ENCODE assay signal across 28 cellular contexts in the genomic region with DNA sequence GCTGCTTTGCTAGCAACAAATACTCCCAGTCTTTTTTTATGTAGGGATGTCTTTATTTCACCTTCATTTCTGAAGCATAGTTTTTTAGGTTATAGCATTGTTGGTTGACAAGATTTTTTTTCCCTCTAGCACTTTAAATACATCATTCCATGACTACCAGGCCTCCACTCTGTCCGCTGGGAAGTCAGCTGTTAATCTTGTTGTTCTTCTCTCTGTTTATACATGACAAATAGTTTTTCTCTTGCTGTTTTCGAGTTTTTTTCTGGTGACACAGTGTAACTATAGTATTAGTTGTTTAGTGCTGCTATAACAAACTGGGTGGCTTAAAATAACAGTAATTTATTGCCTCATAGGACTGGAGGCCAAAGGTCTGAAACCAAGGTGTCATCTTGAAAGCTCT.
"Had no signal": no experiment of that assay in that cellular context is flagged by ENCODE, and none has a peak within 500 bp of the region (broad histone marks: within the 10 kb centered on the region; RNA-seq: fewer than 3 reads in every experiment).

No MANE protein-coding gene starts in this region.

- H3K27me3 Mint-ChIP-seq: effector memory CD8-positive, alpha-beta T cell had no signal

- H3K4me1 Mint-ChIP-seq: endodermal cell had no signal

- H3K27me3 ChIP-seq: colonic mucosa, dorsolateral prefrontal cortex, esophagus muscularis mucosa, esophagus squamous epithelium, foreskin keratinocyte, gastrocnemius medialis, gastroesophageal sphincter, heart left ventricle had no signal

- H3K4me3 ChIP-seq: colonic mucosa, coronary artery, dorsolateral prefrontal cortex, esophagus muscularis mucosa, esophagus squamous epithelium, gastrocnemius medialis, gastroesophageal sphincter, heart left ventricle, heart right ventricle had no signal

- ATAC-seq: effector memory CD8-positive, alpha-beta T cell; esophagus mucosa; foreskin keratinocyte; gastrocnemius medialis; gastroesophageal sphincter; heart left ventricle; heart right ventricle had no signal

- DNase-seq: colonic mucosa; cortex of kidney; dermis blood vessel endothelial cell; dorsolateral prefrontal cortex; effector CD4-positive, alpha-beta T cell; effector CD8-positive, alpha-beta T cell; effector memory CD4-positive, alpha-beta T cell; effector memory CD8-positive, alpha-beta T cell; endodermal cell; erythroblast; esophagus squamous epithelium; foreskin fibroblast; foreskin keratinocyte; foreskin melanocyte; gastrocnemius medialis; glutamatergic neuron; head of caudate nucleus; heart left ventricle; heart right ventricle had no signal

- H3K27ac Mint-ChIP-seq: dendritic cell treated with granulocyte-macrophage colony-stimulating factor and Interleukin-4, amounts not matched to agents 40 ng/mL and 50 ng/mL, for 4 days; effector memory CD8-positive, alpha-beta T cell; endodermal cell had no signal

- H3K36me3 ChIP-seq: colonic mucosa, esophagus muscularis mucosa, esophagus squamous epithelium, gastrocnemius medialis, gastroesophageal sphincter, heart left ventricle, heart right ventricle had no signal

- H3K4me1 ChIP-seq: colonic mucosa, esophagus muscularis mucosa, esophagus squamous epithelium, foreskin keratinocyte, gastrocnemius medialis, gastroesophageal sphincter, heart left ventricle, heart right ventricle had no signal

- FAIRE-seq: colon, endometrium, endothelial cell of umbilical vein had no signal

- H3K4me3 Mint-ChIP-seq: dendritic cell treated with granulocyte-macrophage colony-stimulating factor and Interleukin-4, amounts not matched to agents 40 ng/mL and 50 ng/mL, for 4 days; effector memory CD8-positive, alpha-beta T cell; endodermal cell had no signal

- H3K9me3 ChIP-seq: colonic mucosa, esophagus squamous epithelium, gastrocnemius medialis had no signal

- H3K27ac ChIP-seq: colonic mucosa, coronary artery, dorsolateral prefrontal cortex, epithelial cell of prostate, esophagus muscularis mucosa, esophagus squamous epithelium, foreskin keratinocyte, gastrocnemius medialis, gastroesophageal sphincter, heart left ventricle, heart right ventricle had no signal
